In the genomic region with DNA sequence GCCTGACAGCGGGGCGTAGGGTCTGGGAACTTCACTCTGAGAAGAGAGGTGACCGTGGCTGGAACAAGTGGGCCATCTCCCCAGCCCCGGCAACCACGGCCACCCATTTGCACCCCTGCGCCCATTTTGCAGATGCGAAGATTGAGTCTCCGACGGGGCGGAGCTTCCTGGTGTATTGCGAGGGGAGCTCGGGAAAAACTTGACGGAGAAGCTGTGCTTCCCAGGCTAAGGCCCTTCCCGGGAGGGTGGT, we compare ENCODE assay signal across 1 cellular context.
A peak's percentile ranks its signal among the peaks of the same experiment; 100 is the strongest.
TF ChIP-seq lines count a peak whose summit lies in the region.

No MANE protein-coding gene starts in this region.

TF ChIP-seq in K562, 482 proteins besides CTCF, POLR2A, EP300 and RAD21 (continues in another document):
- TF ChIP-seq SNRNP70 (optimal IDR thresholded peaks at IDR 0.05; ENCODE audit: low read depth, low read length): no peak
- no peak for TF ChIP-seq NR2C1 (IDR thresholded peaks at IDR 0.05)
- peak; percentile 56 for TF ChIP-seq NR2C1 (tag; IDR thresholded peaks at IDR 0.05)
- TF ChIP-seq DIDO1 (tag; IDR thresholded peaks at IDR 0.05; ENCODE audit: low read depth): no peak
- TF ChIP-seq ZNF124 (CRISPR knock-in tag; IDR thresholded peaks at IDR 0.05): no peak
- no peak for TF ChIP-seq PHTF2 (CRISPR knock-in tag; IDR thresholded peaks at IDR 0.05)
- no peak for TF ChIP-seq GTF2E2 (tag; IDR thresholded peaks at IDR 0.05)
- TF ChIP-seq ADNP (tag; IDR thresholded peaks at IDR 0.05): peak; percentile 100
- no peak; the same call in 1 of the 2 replicates for TF ChIP-seq HMG20B (CRISPR knock-in tag; IDR thresholded peaks at IDR 0.05)
- peak; percentile 10; the same call in 1 of the 2 replicates for TF ChIP-seq MTA3 (IDR thresholded peaks at IDR 0.05; ENCODE audit: borderline replicate concordance)
- peak; percentile 78 for TF ChIP-seq PHF20 (IDR thresholded peaks at IDR 0.05; ENCODE audit: partially characterized antibody)
- no peak for TF ChIP-seq CBFA2T2 (conservative IDR thresholded peaks at IDR 0.05)
- no peak for TF ChIP-seq CBFB (CRISPR knock-in tag; IDR thresholded peaks at IDR 0.05)
- no peak for TF ChIP-seq PHB (CRISPR knock-in tag; IDR thresholded peaks at IDR 0.05)
- TF ChIP-seq SUPT5H (IDR thresholded peaks at IDR 0.05): no peak
- no peak for TF ChIP-seq MEIS2 (IDR thresholded peaks at IDR 0.05; ENCODE audit: partially characterized antibody)
- TF ChIP-seq ZFPM2 (CRISPR knock-in tag; IDR thresholded peaks at IDR 0.05): no peak
- TF ChIP-seq, protein P1, sequence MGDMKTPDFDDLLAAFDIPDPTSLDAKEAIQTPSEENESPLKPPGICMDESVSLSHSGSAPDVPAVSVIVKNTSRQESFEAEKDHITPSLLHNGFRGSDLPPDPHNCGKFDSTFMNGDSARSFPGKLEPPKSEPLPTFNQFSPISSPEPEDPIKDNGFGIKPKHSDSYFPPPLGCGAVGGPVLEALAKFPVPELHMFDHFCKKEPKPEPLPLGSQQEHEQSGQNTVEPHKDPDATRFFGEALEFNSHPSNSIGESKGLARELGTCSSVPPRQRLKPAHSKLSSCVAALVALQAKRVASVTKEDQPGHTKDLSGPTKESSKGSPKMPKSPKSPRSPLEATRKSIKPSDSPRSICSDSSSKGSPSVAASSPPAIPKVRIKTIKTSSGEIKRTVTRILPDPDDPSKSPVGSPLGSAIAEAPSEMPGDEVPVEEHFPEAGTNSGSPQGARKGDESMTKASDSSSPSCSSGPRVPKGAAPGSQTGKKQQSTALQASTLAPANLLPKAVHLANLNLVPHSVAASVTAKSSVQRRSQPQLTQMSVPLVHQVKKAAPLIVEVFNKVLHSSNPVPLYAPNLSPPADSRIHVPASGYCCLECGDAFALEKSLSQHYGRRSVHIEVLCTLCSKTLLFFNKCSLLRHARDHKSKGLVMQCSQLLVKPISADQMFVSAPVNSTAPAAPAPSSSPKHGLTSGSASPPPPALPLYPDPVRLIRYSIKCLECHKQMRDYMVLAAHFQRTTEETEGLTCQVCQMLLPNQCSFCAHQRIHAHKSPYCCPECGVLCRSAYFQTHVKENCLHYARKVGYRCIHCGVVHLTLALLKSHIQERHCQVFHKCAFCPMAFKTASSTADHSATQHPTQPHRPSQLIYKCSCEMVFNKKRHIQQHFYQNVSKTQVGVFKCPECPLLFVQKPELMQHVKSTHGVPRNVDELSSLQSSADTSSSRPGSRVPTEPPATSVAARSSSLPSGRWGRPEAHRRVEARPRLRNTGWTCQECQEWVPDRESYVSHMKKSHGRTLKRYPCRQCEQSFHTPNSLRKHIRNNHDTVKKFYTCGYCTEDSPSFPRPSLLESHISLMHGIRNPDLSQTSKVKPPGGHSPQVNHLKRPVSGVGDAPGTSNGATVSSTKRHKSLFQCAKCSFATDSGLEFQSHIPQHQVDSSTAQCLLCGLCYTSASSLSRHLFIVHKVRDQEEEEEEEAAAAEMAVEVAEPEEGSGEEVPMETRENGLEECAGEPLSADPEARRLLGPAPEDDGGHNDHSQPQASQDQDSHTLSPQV (IDR thresholded peaks at IDR 0.05): no peak
- TF ChIP-seq ARNT (IDR thresholded peaks at IDR 0.05): peak in 1 of 2 experiments; percentile 75; a peak in 2 of 4 replicates
- TF ChIP-seq BRF1 (IDR thresholded peaks at IDR 0.05; ENCODE audit: borderline replicate concordance, extremely low read depth, insufficient read length): no peak
- TF ChIP-seq NFYB (IDR thresholded peaks at IDR 0.05; ENCODE audit: extremely low read depth, insufficient read length): no peak
- TF ChIP-seq ELF4 (CRISPR knock-in tag; IDR thresholded peaks at IDR 0.05): no peak
- TF ChIP-seq KLF16 (IDR thresholded peaks at IDR 0.05): no peak
- TF ChIP-seq RHOXF2B (CRISPR knock-in tag; conservative IDR thresholded peaks at IDR 0.05): no peak
- TF ChIP-seq HSF4 (CRISPR knock-in tag; IDR thresholded peaks at IDR 0.05; ENCODE audit: borderline replicate concordance): no peak
- no peak for TF ChIP-seq FOS (IDR thresholded peaks at IDR 0.05; ENCODE audit: extremely low read depth, insufficient read length)
- TF ChIP-seq ZNF263 (CRISPR knock-in tag; IDR thresholded peaks at IDR 0.05; ENCODE audit: borderline replicate concordance): 0 out of 2 replicates have a peak, but pooled peaks have one; percentile 12
- no peak for TF ChIP-seq ZNF3 (CRISPR knock-in tag; IDR thresholded peaks at IDR 0.05)
- TF ChIP-seq KDM1A (IDR thresholded peaks at IDR 0.05): peak; percentile 99 to 100
- TF ChIP-seq, protein P2, sequence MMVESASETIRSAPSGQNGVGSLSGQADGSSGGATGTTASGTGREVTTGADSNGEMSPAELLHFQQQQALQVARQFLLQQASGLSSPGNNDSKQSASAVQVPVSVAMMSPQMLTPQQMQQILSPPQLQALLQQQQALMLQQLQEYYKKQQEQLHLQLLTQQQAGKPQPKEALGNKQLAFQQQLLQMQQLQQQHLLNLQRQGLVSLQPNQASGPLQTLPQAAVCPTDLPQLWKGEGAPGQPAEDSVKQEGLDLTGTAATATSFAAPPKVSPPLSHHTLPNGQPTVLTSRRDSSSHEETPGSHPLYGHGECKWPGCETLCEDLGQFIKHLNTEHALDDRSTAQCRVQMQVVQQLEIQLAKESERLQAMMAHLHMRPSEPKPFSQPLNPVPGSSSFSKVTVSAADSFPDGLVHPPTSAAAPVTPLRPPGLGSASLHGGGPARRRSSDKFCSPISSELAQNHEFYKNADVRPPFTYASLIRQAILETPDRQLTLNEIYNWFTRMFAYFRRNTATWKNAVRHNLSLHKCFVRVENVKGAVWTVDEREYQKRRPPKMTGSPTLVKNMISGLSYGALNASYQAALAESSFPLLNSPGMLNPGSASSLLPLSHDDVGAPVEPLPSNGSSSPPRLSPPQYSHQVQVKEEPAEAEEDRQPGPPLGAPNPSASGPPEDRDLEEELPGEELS (CRISPR knock-in tag; IDR thresholded peaks at IDR 0.05; ENCODE audit: borderline replicate concordance): no peak
- TF ChIP-seq ATF7 (IDR thresholded peaks at IDR 0.05): no peak; the same call in 1 of the 2 replicates
- TF ChIP-seq, protein P3, sequence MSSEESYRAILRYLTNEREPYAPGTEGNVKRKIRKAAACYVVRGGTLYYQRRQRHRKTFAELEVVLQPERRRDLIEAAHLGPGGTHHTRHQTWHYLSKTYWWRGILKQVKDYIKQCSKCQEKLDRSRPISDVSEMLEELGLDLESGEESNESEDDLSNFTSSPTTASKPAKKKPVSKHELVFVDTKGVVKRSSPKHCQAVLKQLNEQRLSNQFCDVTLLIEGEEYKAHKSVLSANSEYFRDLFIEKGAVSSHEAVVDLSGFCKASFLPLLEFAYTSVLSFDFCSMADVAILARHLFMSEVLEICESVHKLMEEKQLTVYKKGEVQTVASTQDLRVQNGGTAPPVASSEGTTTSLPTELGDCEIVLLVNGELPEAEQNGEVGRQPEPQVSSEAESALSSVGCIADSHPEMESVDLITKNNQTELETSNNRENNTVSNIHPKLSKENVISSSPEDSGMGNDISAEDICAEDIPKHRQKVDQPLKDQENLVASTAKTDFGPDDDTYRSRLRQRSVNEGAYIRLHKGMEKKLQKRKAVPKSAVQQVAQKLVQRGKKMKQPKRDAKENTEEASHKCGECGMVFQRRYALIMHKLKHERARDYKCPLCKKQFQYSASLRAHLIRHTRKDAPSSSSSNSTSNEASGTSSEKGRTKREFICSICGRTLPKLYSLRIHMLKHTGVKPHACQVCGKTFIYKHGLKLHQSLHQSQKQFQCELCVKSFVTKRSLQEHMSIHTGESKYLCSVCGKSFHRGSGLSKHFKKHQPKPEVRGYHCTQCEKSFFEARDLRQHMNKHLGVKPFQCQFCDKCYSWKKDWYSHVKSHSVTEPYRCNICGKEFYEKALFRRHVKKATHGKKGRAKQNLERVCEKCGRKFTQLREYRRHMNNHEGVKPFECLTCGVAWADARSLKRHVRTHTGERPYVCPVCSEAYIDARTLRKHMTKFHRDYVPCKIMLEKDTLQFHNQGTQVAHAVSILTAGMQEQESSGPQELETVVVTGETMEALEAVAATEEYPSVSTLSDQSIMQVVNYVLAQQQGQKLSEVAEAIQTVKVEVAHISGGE (CRISPR knock-in tag; IDR thresholded peaks at IDR 0.05): no peak
- TF ChIP-seq OTX1 (CRISPR knock-in tag; IDR thresholded peaks at IDR 0.05): no peak
- TF ChIP-seq PTBP1 (IDR thresholded peaks at IDR 0.05; ENCODE audit: low read depth, low read length): peak; percentile 97
- TF ChIP-seq, protein P4, sequence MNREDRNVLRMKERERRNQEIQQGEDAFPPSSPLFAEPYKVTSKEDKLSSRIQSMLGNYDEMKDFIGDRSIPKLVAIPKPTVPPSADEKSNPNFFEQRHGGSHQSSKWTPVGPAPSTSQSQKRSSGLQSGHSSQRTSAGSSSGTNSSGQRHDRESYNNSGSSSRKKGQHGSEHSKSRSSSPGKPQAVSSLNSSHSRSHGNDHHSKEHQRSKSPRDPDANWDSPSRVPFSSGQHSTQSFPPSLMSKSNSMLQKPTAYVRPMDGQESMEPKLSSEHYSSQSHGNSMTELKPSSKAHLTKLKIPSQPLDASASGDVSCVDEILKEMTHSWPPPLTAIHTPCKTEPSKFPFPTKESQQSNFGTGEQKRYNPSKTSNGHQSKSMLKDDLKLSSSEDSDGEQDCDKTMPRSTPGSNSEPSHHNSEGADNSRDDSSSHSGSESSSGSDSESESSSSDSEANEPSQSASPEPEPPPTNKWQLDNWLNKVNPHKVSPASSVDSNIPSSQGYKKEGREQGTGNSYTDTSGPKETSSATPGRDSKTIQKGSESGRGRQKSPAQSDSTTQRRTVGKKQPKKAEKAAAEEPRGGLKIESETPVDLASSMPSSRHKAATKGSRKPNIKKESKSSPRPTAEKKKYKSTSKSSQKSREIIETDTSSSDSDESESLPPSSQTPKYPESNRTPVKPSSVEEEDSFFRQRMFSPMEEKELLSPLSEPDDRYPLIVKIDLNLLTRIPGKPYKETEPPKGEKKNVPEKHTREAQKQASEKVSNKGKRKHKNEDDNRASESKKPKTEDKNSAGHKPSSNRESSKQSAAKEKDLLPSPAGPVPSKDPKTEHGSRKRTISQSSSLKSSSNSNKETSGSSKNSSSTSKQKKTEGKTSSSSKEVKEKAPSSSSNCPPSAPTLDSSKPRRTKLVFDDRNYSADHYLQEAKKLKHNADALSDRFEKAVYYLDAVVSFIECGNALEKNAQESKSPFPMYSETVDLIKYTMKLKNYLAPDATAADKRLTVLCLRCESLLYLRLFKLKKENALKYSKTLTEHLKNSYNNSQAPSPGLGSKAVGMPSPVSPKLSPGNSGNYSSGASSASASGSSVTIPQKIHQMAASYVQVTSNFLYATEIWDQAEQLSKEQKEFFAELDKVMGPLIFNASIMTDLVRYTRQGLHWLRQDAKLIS (CRISPR knock-in tag; IDR thresholded peaks at IDR 0.05): peak; percentile 70
- no peak for TF ChIP-seq ZNF75A (CRISPR knock-in tag; IDR thresholded peaks at IDR 0.05)
- TF ChIP-seq BCOR (IDR thresholded peaks at IDR 0.05): peak; percentile 100
- peak; percentile 99 for TF ChIP-seq HDGF (IDR thresholded peaks at IDR 0.05)
- TF ChIP-seq MIER1 (IDR thresholded peaks at IDR 0.05; ENCODE audit: low read depth): peak; percentile 80; the same call in 1 of the 2 replicates
- no peak for TF ChIP-seq ZNF77 (CRISPR knock-in tag; IDR thresholded peaks at IDR 0.05)
- no peak for TF ChIP-seq SRSF9 (IDR thresholded peaks at IDR 0.05; ENCODE audit: borderline replicate concordance, low read depth, low read length)
- no peak for TF ChIP-seq IRF2 (CRISPR knock-in tag; IDR thresholded peaks at IDR 0.05)
- TF ChIP-seq NR3C1 (CRISPR knock-in tag; IDR thresholded peaks at IDR 0.05): no peak
- TF ChIP-seq ESRRA (IDR thresholded peaks at IDR 0.05; ENCODE audit: borderline replicate concordance, low read depth): peak; percentile 65; the same call in 1 of the 2 replicates
- TF ChIP-seq RBM14 (IDR thresholded peaks at IDR 0.05; ENCODE audit: borderline replicate concordance, insufficient read depth, low read depth, low read length): no peak
- TF ChIP-seq CREM (IDR thresholded peaks at IDR 0.05; ENCODE audit: low read depth): no peak
- TF ChIP-seq NRF1 (conservative IDR thresholded peaks at IDR 0.05 in 1 of 2, IDR thresholded peaks at IDR 0.05 in 1 of 2): no peak
- TF ChIP-seq NBN (IDR thresholded peaks at IDR 0.05; ENCODE audit: low read depth): peak; percentile 70
- TF ChIP-seq, protein P5, sequence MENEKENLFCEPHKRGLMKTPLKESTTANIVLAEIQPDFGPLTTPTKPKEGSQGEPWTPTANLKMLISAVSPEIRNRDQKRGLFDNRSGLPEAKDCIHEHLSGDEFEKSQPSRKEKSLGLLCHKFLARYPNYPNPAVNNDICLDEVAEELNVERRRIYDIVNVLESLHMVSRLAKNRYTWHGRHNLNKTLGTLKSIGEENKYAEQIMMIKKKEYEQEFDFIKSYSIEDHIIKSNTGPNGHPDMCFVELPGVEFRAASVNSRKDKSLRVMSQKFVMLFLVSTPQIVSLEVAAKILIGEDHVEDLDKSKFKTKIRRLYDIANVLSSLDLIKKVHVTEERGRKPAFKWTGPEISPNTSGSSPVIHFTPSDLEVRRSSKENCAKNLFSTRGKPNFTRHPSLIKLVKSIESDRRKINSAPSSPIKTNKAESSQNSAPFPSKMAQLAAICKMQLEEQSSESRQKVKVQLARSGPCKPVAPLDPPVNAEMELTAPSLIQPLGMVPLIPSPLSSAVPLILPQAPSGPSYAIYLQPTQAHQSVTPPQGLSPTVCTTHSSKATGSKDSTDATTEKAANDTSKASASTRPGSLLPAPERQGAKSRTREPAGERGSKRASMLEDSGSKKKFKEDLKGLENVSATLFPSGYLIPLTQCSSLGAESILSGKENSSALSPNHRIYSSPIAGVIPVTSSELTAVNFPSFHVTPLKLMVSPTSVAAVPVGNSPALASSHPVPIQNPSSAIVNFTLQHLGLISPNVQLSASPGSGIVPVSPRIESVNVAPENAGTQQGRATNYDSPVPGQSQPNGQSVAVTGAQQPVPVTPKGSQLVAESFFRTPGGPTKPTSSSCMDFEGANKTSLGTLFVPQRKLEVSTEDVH (IDR thresholded peaks at IDR 0.05; ENCODE audit: low read depth, partially characterized antibody): peak; percentile 33
- no peak for TF ChIP-seq ZNF274 (IDR thresholded peaks at IDR 0.05; ENCODE audit: borderline replicate concordance, low read depth, low read length)
- peak; percentile 13; the same call in 1 of the 2 replicates for TF ChIP-seq LCOR (CRISPR knock-in tag; IDR thresholded peaks at IDR 0.05)
- peak; percentile 70; the same call in 1 of the 2 replicates for TF ChIP-seq PRMT5 (CRISPR knock-in tag; IDR thresholded peaks at IDR 0.05)
- TF ChIP-seq KLF1 (tag; IDR thresholded peaks at IDR 0.05): no peak
- no peak for TF ChIP-seq ZNF589 (CRISPR knock-in tag; IDR thresholded peaks at IDR 0.05; ENCODE audit: low read depth)
- TF ChIP-seq NELFE (IDR thresholded peaks at IDR 0.05; ENCODE audit: insufficient read depth, insufficient read length): no peak
- TF ChIP-seq GABPB2 (CRISPR knock-in tag; conservative IDR thresholded peaks at IDR 0.05): no peak
- TF ChIP-seq NEUROD1 (IDR thresholded peaks at IDR 0.05; ENCODE audit: borderline replicate concordance, low read depth, low read length, partially characterized antibody): no peak
- TF ChIP-seq STAT5B (CRISPR knock-in tag; IDR thresholded peaks at IDR 0.05): no peak
- no peak for TF ChIP-seq ZNF311 (CRISPR knock-in tag; IDR thresholded peaks at IDR 0.05)
- TF ChIP-seq IFI16 (CRISPR knock-in tag; IDR thresholded peaks at IDR 0.05): no peak
- TF ChIP-seq ZNF316 (IDR thresholded peaks at IDR 0.05): no peak
- TF ChIP-seq SOX6 (IDR thresholded peaks at IDR 0.05): no peak
- peak; percentile 90 to 100 for TF ChIP-seq RCOR1 (IDR thresholded peaks at IDR 0.05; ENCODE audit: borderline replicate concordance in 1 of 2, low read depth in 2 of 2, low read length in 2 of 2)
